ENCODE assay signal across 10 cellular contexts in genomic region chr22:24435861-24436351, GRCh38. TPM values are rescaled to one million over a fixed set of nuclear protein-coding genes. Genes with fewer than 3 reads are reported as not detected.
A peak's percentile ranks its signal among the peaks of the same experiment; 100 is the strongest.
DNase-seq lines count a peak whose midpoint lies in the region; ATAC-seq, FAIRE-seq and TF ChIP-seq lines count a peak whose summit lies in the region.
"Had no signal": no experiment of that assay in that cellular context is flagged by ENCODE, and none has a peak within 500 bp of the region (broad histone marks: within the 10 kb centered on the region; RNA-seq: fewer than 3 reads in every experiment).

No MANE protein-coding gene starts in this region.

- H3K4me3 Mint-ChIP-seq in T-helper 1 cell treated with Interleukin-12 subunit alpha and Interleukin-12 subunit beta and Interleukin-4 antibody, amounts not matched to agents 30 μg/mL and 1 μg/mL, for 36 hours: no peak overlapping the region
- H3K4me3 Mint-ChIP-seq: type B pancreatic cell had no signal

- FAIRE-seq in small intestine (lab: Jason Lieb, UNC): no peak

- H3K4me1 ChIP-seq in small intestine (ENCODE audit: control insufficient read depth in 2 of 2, insufficient read depth in 1 of 2, low read depth in 1 of 2, low read length in 1 of 2): peaks cover 0 to 15% of the 10 kb centered on the region in 2 donors

- H3K9me3 Mint-ChIP-seq in T-helper 1 cell treated with Interleukin-12 subunit alpha and Interleukin-12 subunit beta and Interleukin-4 antibody, amounts not matched to agents 30 μg/mL and 1 μg/mL, for 36 hours: no peaks in the 10 kb centered on the region
- H3K9me3 Mint-ChIP-seq: type B pancreatic cell had no signal

- no peaks in the 10 kb centered on the region for H3K9me2 ChIP-seq in SU-DHL-6 (replicated peaks; ENCODE audit: insufficient read depth, low read length)

- H3K27ac ChIP-seq in SU-DHL-6 (ENCODE audit: low read depth, low read length) (peak overlapping the region; percentile 99), small intestine (ENCODE audit: low read depth in 1 of 2, low read length in 1 of 2) (peak overlapping the region; percentile 14 to 84)

- H3K79me2 ChIP-seq in SU-DHL-6 (ENCODE audit: insufficient read depth, low read length): peaks cover 36% of the 10 kb centered on the region

- H3K27me3 ChIP-seq in SU-DHL-6 (ENCODE audit: low read length) (no peaks in the 10 kb centered on the region), small intestine (ENCODE audit: control insufficient read depth in 2 of 2, insufficient read depth in 2 of 2, low read length in 2 of 2) (no peaks in the 10 kb centered on the region)

- no peaks in the 10 kb centered on the region for H4K20me1 ChIP-seq in SU-DHL-6 (ENCODE audit: low read depth, low read length)

- peak overlapping the region; percentile 96 for H3K27ac Mint-ChIP-seq in T-helper 1 cell treated with Interleukin-12 subunit alpha and Interleukin-12 subunit beta and Interleukin-4 antibody, amounts not matched to agents 30 μg/mL and 1 μg/mL, for 36 hours

- no peak for ATAC-seq in GM18517 (IDR thresholded peaks at IDR 0.05; ENCODE audit: unreplicated experiment)

- H3K36me3 ChIP-seq in SU-DHL-6 (ENCODE audit: low read length) (no peaks in the 10 kb centered on the region), small intestine (ENCODE audit: control insufficient read depth in 2 of 2, insufficient read depth in 2 of 2, low read length in 2 of 2) (no peaks in the 10 kb centered on the region)

- DNase-seq in T-helper 1 cell: no peak
- DNase-seq in fibroblast of peridontal ligament (ENCODE audit: extremely low read depth): peak; percentile 33
- no peak for DNase-seq in small intestine
- DNase-seq in middle frontal gyrus (ENCODE audit: extremely low spot score, low spot score): no peak
- DNase-seq in NCI-H774 (lab: John Stamatoyannopoulos, UW): no peak
- DNase-seq: NCI-H1694 had no signal

- TF ChIP-seq CTCF in SU-DHL-6 (IDR thresholded peaks at IDR 0.05; ENCODE audit: insufficient read depth, low read length, poor library complexity, severe bottlenecking): no peak

- H3K4me1 Mint-ChIP-seq in T-helper 1 cell treated with Interleukin-12 subunit alpha and Interleukin-12 subunit beta and Interleukin-4 antibody, amounts not matched to agents 30 μg/mL and 1 μg/mL, for 36 hours (ENCODE audit: low read depth): peaks cover 57% of the 10 kb centered on the region

- no peak overlapping the region for H3K4me2 ChIP-seq in SU-DHL-6 (ENCODE audit: low read depth, low read length, poor library complexity, severe bottlenecking)

- H3K36me3 Mint-ChIP-seq in T-helper 1 cell treated with Interleukin-12 subunit alpha and Interleukin-12 subunit beta and Interleukin-4 antibody, amounts not matched to agents 30 μg/mL and 1 μg/mL, for 36 hours (ENCODE audit: low read depth): peaks cover 18% of the 10 kb centered on the region

- H3K4me3 ChIP-seq in SU-DHL-6 (ENCODE audit: insufficient read depth, low read length, poor library complexity, severe bottlenecking) (no peak overlapping the region), small intestine (ENCODE audit: low read depth in 1 of 2, low read length in 2 of 2) (no peak overlapping the region)

- H3F3A ChIP-seq in SU-DHL-6 (ENCODE audit: insufficient read depth): peaks cover 42% of the 10 kb centered on the region

- H3K9me3 ChIP-seq in SU-DHL-6 (ENCODE audit: insufficient read depth, low read length): no peaks in the 10 kb centered on the region
- H3K9me3 ChIP-seq in small intestine (ENCODE audit: control insufficient read depth, low read depth): no peaks in the 10 kb centered on the region

- no peak overlapping the region for H2AFZ ChIP-seq in SU-DHL-6 (ENCODE audit: low read depth, low read length, severe bottlenecking)

- no peaks in the 10 kb centered on the region for H3K27me3 Mint-ChIP-seq in T-helper 1 cell treated with Interleukin-12 subunit alpha and Interleukin-12 subunit beta and Interleukin-4 antibody, amounts not matched to agents 30 μg/mL and 1 μg/mL, for 36 hours (ENCODE audit: low read depth)
- H3K27me3 Mint-ChIP-seq: type B pancreatic cell had no signal

- 78 to 92% (median 87%) methylated on average over 12 of the region's 12 CpGs for WGBS in small intestine, 3 donors

- H3K9ac ChIP-seq in SU-DHL-6 (ENCODE audit: low read length): no peak overlapping the region

RNA-seq across cellular contexts. Expression of gene ADORA2A, which starts 8.5 kb away (rescaled TPM):
- 1 to 10 TPM in 2 of 3 donors, under 1 TPM in 1; 0.67 to 3.2 (median 1.9) TPM for polyA plus RNA-seq in small intestine

RNA-seq across cellular contexts. Expression of gene UPB1, which starts 59.2 kb away (rescaled TPM):
- polyA plus RNA-seq in small intestine: 1 to 10 TPM in 2 of 3 donors, under 1 TPM in 1; 0.12 to 4.3 (median 1.8) TPM
